ENCODE assay signal across 1 cellular context in the genomic region with DNA sequence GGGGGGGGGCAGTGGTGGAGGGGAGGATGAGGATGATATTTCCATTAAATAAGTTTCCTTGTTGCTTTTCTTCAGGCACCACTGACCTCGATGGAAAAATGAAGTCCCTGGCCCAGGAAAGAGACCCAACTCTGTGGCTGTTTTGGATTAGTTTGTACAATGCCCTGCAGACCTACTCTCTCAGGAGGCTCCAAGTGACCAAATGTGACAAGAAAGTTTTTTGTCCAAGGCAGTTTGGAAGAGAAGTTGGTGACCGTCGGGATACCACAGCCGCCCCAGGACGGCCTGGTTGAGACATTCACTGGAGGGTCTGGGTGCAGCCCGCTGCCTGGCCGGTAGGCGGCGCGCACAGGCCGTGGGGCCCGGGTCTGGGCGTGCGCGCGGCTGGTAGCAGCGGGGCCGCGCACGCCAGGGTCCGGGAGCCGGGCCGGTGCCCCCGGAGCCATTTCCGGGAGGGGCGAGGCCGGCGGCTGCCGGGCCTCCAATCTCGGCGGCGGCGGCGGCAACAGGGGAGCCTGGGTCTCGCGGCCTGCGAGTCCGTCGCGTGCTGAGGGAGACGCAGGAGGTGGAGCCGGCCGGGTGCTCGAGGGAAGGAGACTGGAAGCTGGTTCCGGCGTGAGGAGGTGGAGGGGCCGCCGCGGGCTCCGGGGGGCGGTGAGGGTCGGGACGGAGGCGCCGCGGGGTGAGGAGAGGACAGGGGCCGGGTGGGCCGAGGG.
A peak's percentile ranks its signal among the peaks of the same experiment; 100 is the strongest.
TF ChIP-seq lines count a peak whose summit lies in the region.

A gene with protein sequence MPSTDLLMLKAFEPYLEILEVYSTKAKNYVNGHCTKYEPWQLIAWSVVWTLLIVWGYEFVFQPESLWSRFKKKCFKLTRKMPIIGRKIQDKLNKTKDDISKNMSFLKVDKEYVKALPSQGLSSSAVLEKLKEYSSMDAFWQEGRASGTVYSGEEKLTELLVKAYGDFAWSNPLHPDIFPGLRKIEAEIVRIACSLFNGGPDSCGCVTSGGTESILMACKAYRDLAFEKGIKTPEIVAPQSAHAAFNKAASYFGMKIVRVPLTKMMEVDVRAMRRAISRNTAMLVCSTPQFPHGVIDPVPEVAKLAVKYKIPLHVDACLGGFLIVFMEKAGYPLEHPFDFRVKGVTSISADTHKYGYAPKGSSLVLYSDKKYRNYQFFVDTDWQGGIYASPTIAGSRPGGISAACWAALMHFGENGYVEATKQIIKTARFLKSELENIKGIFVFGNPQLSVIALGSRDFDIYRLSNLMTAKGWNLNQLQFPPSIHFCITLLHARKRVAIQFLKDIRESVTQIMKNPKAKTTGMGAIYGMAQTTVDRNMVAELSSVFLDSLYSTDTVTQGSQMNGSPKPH (plus strand): TSS at position 445 of the 716 bp plus-strand sequence. CDS start 906 bp downstream, outside the sequence.

TF ChIP-seq in H1, 55 proteins besides CTCF, POLR2A, EP300 and RAD21:
- TF ChIP-seq PHF8 (conservative IDR thresholded peaks at IDR 0.05; ENCODE audit: low read depth, low read length) (peak; percentile 72), KDM4A (IDR thresholded peaks at IDR 0.05; ENCODE audit: low read depth, low read length, severe bottlenecking) (peak; percentile 56), TAF1 (IDR thresholded peaks at IDR 0.05; ENCODE audit: low read depth, low read length) (peak; percentile 75), TEAD4 (IDR thresholded peaks at IDR 0.05; ENCODE audit: low read depth, low read length) (no peak), GABPA (IDR thresholded peaks at IDR 0.05; ENCODE audit: borderline replicate concordance, insufficient read depth, low read length) (0 out of 2 replicates have a peak, but pooled peaks have one; percentile 48), NRF1 (IDR thresholded peaks at IDR 0.05; ENCODE audit: low read depth, low read length) (no peak), RFX5 (IDR thresholded peaks at IDR 0.05; ENCODE audit: borderline replicate concordance, low read depth, low read length) (no peak), TAF7 (optimal IDR thresholded peaks at IDR 0.05; ENCODE audit: borderline replicate concordance, low read depth, low read length) (peak; percentile 79), FOSL1 (IDR thresholded peaks at IDR 0.05; ENCODE audit: insufficient read depth, low read depth, low read length) (no peak), BACH1 (IDR thresholded peaks at IDR 0.05; ENCODE audit: low read length) (no peak), RBBP5 (IDR thresholded peaks at IDR 0.05; ENCODE audit: borderline replicate concordance, low read depth, low read length) (peak; percentile 73; the same call in 1 of the 2 replicates), CREB1 (IDR thresholded peaks at IDR 0.05) (0 out of 2 replicates have a peak, but pooled peaks have one; percentile 5), NANOG (IDR thresholded peaks at IDR 0.05; ENCODE audit: insufficient read depth, low read depth, low read length, poor library complexity, severe bottlenecking) (no peak), YY1 (IDR thresholded peaks at IDR 0.05; ENCODE audit: low read depth, low read length) (peak; percentile 25; the same call in 1 of the 2 replicates)
- TF ChIP-seq, protein P1, sequence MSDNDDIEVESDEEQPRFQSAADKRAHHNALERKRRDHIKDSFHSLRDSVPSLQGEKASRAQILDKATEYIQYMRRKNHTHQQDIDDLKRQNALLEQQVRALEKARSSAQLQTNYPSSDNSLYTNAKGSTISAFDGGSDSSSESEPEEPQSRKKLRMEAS (IDR thresholded peaks at IDR 0.05), result peak; percentile 66
- TF ChIP-seq, protein P2, sequence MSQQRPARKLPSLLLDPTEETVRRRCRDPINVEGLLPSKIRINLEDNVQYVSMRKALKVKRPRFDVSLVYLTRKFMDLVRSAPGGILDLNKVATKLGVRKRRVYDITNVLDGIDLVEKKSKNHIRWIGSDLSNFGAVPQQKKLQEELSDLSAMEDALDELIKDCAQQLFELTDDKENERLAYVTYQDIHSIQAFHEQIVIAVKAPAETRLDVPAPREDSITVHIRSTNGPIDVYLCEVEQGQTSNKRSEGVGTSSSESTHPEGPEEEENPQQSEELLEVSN (IDR thresholded peaks at IDR 0.05), result peak; percentile 52; the same call in 1 of the 2 replicates
